Comparison of ENCODE assay signal across 1 cellular context in genomic region chr3:11060500-11061251, GRCh38.
TF ChIP-seq lines count a peak whose summit lies in the region.

No MANE protein-coding gene starts in this region.

TF ChIP-seq in HepG2, 621 proteins besides CTCF, POLR2A, EP300 and RAD21 (continued from another document):
- peak; percentile 34; the same call in 1 of the 2 replicates for TF ChIP-seq ZNF263 (CRISPR knock-in tag; IDR thresholded peaks at IDR 0.05)
- TF ChIP-seq TEAD3 (CRISPR knock-in tag; optimal IDR thresholded peaks at IDR 0.05; ENCODE audit: borderline replicate concordance) = peak; percentile 9
- peak; percentile 65 for TF ChIP-seq STAG1 (CRISPR knock-in tag; IDR thresholded peaks at IDR 0.05)
- TF ChIP-seq ERF (CRISPR knock-in tag; IDR thresholded peaks at IDR 0.05) = 0 out of 2 replicates have a peak, but pooled peaks have one; percentile 16
- TF ChIP-seq ZNF891 (CRISPR knock-in tag; IDR thresholded peaks at IDR 0.05) = 0 out of 2 replicates have a peak, but pooled peaks have one; percentile 48
- TF ChIP-seq ZNF431 (CRISPR knock-in tag; IDR thresholded peaks at IDR 0.05; ENCODE audit: borderline replicate concordance, low read depth) = no peak
- TF ChIP-seq SMC3 (IDR thresholded peaks at IDR 0.05; ENCODE audit: low read length) = no peak
- TF ChIP-seq, protein P1, sequence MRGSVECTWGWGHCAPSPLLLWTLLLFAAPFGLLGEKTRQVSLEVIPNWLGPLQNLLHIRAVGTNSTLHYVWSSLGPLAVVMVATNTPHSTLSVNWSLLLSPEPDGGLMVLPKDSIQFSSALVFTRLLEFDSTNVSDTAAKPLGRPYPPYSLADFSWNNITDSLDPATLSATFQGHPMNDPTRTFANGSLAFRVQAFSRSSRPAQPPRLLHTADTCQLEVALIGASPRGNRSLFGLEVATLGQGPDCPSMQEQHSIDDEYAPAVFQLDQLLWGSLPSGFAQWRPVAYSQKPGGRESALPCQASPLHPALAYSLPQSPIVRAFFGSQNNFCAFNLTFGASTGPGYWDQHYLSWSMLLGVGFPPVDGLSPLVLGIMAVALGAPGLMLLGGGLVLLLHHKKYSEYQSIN (CRISPR knock-in tag; IDR thresholded peaks at IDR 0.05; ENCODE audit: borderline replicate concordance) = no peak
- TF ChIP-seq, protein P2, sequence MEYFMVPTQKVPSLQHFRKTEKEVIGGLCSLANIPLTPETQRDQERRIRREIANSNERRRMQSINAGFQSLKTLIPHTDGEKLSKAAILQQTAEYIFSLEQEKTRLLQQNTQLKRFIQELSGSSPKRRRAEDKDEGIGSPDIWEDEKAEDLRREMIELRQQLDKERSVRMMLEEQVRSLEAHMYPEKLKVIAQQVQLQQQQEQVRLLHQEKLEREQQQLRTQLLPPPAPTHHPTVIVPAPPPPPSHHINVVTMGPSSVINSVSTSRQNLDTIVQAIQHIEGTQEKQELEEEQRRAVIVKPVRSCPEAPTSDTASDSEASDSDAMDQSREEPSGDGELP (IDR thresholded peaks at IDR 0.05; ENCODE audit: borderline replicate concordance, low read depth) = no peak
- no peak for TF ChIP-seq PHB2 (IDR thresholded peaks at IDR 0.05; ENCODE audit: partially characterized antibody)
- TF ChIP-seq, protein P3, sequence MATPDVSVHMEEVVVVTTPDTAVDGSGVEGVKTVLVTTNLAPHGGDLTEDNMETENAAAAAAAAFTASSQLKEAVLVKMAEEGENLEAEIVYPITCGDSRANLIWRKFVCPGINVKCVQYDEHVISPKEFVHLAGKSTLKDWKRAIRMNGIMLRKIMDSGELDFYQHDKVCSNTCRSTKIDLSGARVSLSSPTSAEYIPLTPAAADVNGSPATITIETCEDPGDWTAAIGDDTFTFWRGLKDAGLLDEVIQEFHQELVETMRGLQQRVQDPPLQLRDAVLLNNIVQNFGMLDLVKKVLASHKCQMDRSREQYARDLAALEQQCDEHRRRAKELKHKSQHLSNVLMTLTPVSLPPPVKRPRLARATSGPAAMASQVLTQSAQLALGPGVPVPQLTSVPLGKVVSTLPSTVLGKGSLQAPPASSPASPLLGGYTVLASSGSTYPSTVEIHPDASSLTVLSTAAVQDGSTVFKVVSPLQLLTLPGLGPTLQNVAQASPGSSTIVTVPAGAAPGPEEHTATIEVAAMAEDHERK (CRISPR knock-in tag; IDR thresholded peaks at IDR 0.05; ENCODE audit: low read depth) = no peak
- peak; percentile 21 for TF ChIP-seq XRCC5 (optimal IDR thresholded peaks at IDR 0.05; ENCODE audit: low read length)
- TF ChIP-seq ZNF737 (CRISPR knock-in tag; IDR thresholded peaks at IDR 0.05; ENCODE audit: borderline replicate concordance) = no peak
- TF ChIP-seq HNRNPL (IDR thresholded peaks at IDR 0.05; ENCODE audit: low read depth, low read length) = peak; percentile 82; the same call in 1 of the 2 replicates
- no peak for TF ChIP-seq ZNF543 (CRISPR knock-in tag; IDR thresholded peaks at IDR 0.05)
- no peak for TF ChIP-seq ATF7 (IDR thresholded peaks at IDR 0.05)
- TF ChIP-seq ATF7 (CRISPR knock-in tag; IDR thresholded peaks at IDR 0.05) = no peak
- TF ChIP-seq KDM5B (CRISPR knock-in tag; IDR thresholded peaks at IDR 0.05; ENCODE audit: borderline replicate concordance) = 0 out of 2 replicates have a peak, but pooled peaks have one; percentile 27
- TF ChIP-seq, protein P4, sequence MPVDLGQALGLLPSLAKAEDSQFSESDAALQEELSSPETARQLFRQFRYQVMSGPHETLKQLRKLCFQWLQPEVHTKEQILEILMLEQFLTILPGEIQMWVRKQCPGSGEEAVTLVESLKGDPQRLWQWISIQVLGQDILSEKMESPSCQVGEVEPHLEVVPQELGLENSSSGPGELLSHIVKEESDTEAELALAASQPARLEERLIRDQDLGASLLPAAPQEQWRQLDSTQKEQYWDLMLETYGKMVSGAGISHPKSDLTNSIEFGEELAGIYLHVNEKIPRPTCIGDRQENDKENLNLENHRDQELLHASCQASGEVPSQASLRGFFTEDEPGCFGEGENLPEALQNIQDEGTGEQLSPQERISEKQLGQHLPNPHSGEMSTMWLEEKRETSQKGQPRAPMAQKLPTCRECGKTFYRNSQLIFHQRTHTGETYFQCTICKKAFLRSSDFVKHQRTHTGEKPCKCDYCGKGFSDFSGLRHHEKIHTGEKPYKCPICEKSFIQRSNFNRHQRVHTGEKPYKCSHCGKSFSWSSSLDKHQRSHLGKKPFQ (CRISPR knock-in tag; IDR thresholded peaks at IDR 0.05; ENCODE audit: insufficient replicate concordance) = no peak
- no peak for TF ChIP-seq TRAFD1 (CRISPR knock-in tag; IDR thresholded peaks at IDR 0.05; ENCODE audit: borderline replicate concordance)
